ENCODE assay signal across 13 cellular contexts in the genomic region with DNA sequence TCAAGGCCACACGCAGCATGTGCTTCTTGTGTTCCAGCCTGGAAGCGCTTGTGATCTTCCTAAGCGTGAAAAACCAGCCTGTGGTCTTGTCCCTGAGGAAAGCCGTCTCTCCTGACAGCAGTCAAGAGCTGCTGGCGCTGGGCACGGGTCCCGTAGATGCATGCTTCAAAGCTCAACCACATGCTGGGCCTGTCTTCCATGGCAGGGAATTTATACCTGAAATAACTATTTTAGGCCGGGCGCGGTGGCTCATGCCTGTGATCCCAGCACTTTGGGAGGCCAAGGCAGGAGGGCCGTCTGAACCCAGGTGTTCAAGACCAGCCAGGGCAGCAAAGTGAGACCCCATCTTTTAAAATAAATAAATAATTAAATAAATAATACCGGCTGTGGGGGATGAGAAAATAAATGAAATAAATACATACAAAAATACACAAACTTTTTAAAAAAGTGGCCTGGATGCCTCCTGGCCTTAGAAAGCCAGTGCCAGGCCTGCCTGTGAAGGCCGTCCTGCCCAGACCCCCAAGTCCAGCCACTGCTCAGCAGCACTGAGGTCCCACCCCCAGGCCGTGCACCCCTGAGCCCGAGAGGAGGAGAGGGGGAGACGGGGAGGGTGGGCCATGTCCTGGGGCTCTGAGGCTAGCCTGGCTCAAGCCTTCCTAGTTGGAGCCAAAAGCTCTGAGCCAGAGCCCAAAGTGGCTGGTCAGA. TPM values are rescaled to one million over a fixed set of nuclear protein-coding genes. Genes with fewer than 3 reads are reported as not detected.
"Had no signal": no experiment of that assay in that cellular context is flagged by ENCODE, and none has a peak within 500 bp of the region (broad histone marks: within the 10 kb centered on the region; RNA-seq: fewer than 3 reads in every experiment).

No MANE protein-coding gene starts in this region.

- H3K9me3 ChIP-seq: colonic mucosa, tibial artery had no signal

- DNase-seq: activated CD4-positive, alpha-beta T cell treated with anti-CD3 and anti-CD28 coated beads, Interleukin-2, amount 10 ng/mL, durations not matched to agents 7 days and 5 days; activated naive CD8-positive, alpha-beta T cell treated with anti-CD3 and anti-CD28 coated beads, Interleukin-2, amount 10 ng/mL, durations not matched to agents 7 days and 5 days; anterior cingulate cortex; colonic mucosa; effector memory CD4-positive, alpha-beta T cell; hypothalamus; nephron progenitor cell; retina; small intestine had no signal

- ATAC-seq: stimulated activated memory B cell treated with anti-CD40 and anti-IgM and Interleukin-4, amounts not matched to agents 10 μg/mL and 1 μg/mL and 100 μg/mL, for 72 hours had no signal

- H3K27ac ChIP-seq: colonic mucosa, tibial artery had no signal

- H3K4me3 ChIP-seq: colonic mucosa, tibial artery had no signal

- H3K27me3 ChIP-seq: colonic mucosa, tibial artery had no signal

- H3K4me1 ChIP-seq: colonic mucosa, tibial artery had no signal

RNA-seq across cellular contexts. Expression of a gene that starts 58.7 kb away (rescaled TPM):
- total RNA-seq: activated CD4-positive, alpha-beta T cell treated with anti-CD3 and anti-CD28 coated beads, Interleukin-2, amount 10 ng/mL, durations not matched to agents 7 days and 5 days; activated CD8-positive, alpha-beta memory T cell treated with anti-CD3 and anti-CD28 coated beads for 36 hours; activated naive CD8-positive, alpha-beta T cell treated with anti-CD3 and anti-CD28 coated beads, Interleukin-2, amount 10 ng/mL, durations not matched to agents 7 days and 5 days; osteocyte had no signal
